1 cellular context compared by ENCODE assay signal in the genomic region with DNA sequence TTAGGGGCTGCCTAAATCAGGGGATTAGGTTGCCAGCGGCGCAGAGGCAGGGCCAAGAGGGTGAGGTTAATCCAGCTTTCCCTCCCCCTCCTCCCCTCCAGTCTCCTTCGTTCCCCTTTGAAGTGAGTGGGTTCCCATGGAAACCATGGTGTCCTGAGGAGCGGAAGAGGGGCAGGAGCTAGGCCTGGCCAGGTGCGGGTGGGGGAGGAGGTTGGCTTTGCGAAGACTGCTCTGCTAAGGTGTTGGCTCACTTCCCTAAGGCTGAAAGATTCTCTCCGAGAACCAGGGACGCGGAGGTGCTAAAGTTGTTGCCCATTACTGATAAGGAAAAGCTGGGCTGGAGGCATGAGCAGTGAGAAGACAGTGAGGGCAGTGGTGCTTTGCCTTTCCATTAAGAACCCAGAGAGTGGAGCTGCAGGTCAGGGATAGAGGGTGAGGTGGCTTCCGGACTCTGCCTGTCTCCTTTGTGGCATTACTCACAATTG.
A peak's percentile ranks its signal among the peaks of the same experiment; 100 is the strongest.
TF ChIP-seq lines count a peak whose summit lies in the region.

No MANE protein-coding gene starts in this region.

TF ChIP-seq in WTC11, 78 proteins besides CTCF, POLR2A, EP300 and RAD21 (continued from another document and continues in another):
- TF ChIP-seq, protein P1, sequence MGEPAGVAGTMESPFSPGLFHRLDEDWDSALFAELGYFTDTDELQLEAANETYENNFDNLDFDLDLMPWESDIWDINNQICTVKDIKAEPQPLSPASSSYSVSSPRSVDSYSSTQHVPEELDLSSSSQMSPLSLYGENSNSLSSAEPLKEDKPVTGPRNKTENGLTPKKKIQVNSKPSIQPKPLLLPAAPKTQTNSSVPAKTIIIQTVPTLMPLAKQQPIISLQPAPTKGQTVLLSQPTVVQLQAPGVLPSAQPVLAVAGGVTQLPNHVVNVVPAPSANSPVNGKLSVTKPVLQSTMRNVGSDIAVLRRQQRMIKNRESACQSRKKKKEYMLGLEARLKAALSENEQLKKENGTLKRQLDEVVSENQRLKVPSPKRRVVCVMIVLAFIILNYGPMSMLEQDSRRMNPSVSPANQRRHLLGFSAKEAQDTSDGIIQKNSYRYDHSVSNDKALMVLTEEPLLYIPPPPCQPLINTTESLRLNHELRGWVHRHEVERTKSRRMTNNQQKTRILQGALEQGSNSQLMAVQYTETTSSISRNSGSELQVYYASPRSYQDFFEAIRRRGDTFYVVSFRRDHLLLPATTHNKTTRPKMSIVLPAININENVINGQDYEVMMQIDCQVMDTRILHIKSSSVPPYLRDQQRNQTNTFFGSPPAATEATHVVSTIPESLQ (CRISPR knock-in tag; IDR thresholded peaks at IDR 0.05), result no peak
- TF ChIP-seq ETV6 (CRISPR knock-in tag; IDR thresholded peaks at IDR 0.05), result peak; percentile 76; the same call in 1 of the 2 replicates
- TF ChIP-seq OVOL2 (CRISPR knock-in tag; IDR thresholded peaks at IDR 0.05; ENCODE audit: borderline replicate concordance), result no peak
- TF ChIP-seq ARID4B (CRISPR knock-in tag; IDR thresholded peaks at IDR 0.05; ENCODE audit: borderline replicate concordance), result no peak
- 0 out of 2 replicates have a peak, but pooled peaks have one; percentile 50 for TF ChIP-seq MYBL2 (CRISPR knock-in tag; IDR thresholded peaks at IDR 0.05)
- TF ChIP-seq, protein P2, sequence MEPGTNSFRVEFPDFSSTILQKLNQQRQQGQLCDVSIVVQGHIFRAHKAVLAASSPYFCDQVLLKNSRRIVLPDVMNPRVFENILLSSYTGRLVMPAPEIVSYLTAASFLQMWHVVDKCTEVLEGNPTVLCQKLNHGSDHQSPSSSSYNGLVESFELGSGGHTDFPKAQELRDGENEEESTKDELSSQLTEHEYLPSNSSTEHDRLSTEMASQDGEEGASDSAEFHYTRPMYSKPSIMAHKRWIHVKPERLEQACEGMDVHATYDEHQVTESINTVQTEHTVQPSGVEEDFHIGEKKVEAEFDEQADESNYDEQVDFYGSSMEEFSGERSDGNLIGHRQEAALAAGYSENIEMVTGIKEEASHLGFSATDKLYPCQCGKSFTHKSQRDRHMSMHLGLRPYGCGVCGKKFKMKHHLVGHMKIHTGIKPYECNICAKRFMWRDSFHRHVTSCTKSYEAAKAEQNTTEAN (CRISPR knock-in tag; IDR thresholded peaks at IDR 0.05), result no peak
- TF ChIP-seq ESRRA (CRISPR knock-in tag; IDR thresholded peaks at IDR 0.05; ENCODE audit: borderline replicate concordance), result no peak
- TF ChIP-seq SP1 (CRISPR knock-in tag; conservative IDR thresholded peaks at IDR 0.05), result peak; percentile 47; the same call in 1 of the 2 replicates
- TF ChIP-seq JAZF1 (CRISPR knock-in tag; IDR thresholded peaks at IDR 0.05), result no peak
- TF ChIP-seq IRF1 (CRISPR knock-in tag; IDR thresholded peaks at IDR 0.05), result no peak
- TF ChIP-seq, protein P3, sequence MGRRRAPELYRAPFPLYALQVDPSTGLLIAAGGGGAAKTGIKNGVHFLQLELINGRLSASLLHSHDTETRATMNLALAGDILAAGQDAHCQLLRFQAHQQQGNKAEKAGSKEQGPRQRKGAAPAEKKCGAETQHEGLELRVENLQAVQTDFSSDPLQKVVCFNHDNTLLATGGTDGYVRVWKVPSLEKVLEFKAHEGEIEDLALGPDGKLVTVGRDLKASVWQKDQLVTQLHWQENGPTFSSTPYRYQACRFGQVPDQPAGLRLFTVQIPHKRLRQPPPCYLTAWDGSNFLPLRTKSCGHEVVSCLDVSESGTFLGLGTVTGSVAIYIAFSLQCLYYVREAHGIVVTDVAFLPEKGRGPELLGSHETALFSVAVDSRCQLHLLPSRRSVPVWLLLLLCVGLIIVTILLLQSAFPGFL (CRISPR knock-in tag; IDR thresholded peaks at IDR 0.05; ENCODE audit: borderline replicate concordance), result no peak
- no peak for TF ChIP-seq ATF2 (CRISPR knock-in tag; IDR thresholded peaks at IDR 0.05; ENCODE audit: borderline replicate concordance, low read depth)
- no peak for TF ChIP-seq PRRX2 (CRISPR knock-in tag; IDR thresholded peaks at IDR 0.05)
- no peak for TF ChIP-seq FOXJ3 (CRISPR knock-in tag; IDR thresholded peaks at IDR 0.05; ENCODE audit: borderline replicate concordance)
- TF ChIP-seq AR (CRISPR knock-in tag; IDR thresholded peaks at IDR 0.05), result no peak
- 0 out of 2 replicates have a peak, but pooled peaks have one; percentile 48 for TF ChIP-seq NFE2L1 (CRISPR knock-in tag; IDR thresholded peaks at IDR 0.05)
- TF ChIP-seq FOXP4 (CRISPR knock-in tag; IDR thresholded peaks at IDR 0.05), result no peak
- TF ChIP-seq SMAD3 (CRISPR knock-in tag; IDR thresholded peaks at IDR 0.05; ENCODE audit: borderline replicate concordance), result no peak
- TF ChIP-seq, protein P4, sequence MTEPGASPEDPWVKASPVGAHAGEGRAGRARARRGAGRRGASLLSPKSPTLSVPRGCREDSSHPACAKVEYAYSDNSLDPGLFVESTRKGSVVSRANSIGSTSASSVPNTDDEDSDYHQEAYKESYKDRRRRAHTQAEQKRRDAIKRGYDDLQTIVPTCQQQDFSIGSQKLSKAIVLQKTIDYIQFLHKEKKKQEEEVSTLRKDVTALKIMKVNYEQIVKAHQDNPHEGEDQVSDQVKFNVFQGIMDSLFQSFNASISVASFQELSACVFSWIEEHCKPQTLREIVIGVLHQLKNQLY (CRISPR knock-in tag; IDR thresholded peaks at IDR 0.05), result no peak
- no peak for TF ChIP-seq NR2C2 (CRISPR knock-in tag; IDR thresholded peaks at IDR 0.05)
- TF ChIP-seq RORB (CRISPR knock-in tag; IDR thresholded peaks at IDR 0.05), result no peak
- no peak for TF ChIP-seq ZNF232 (CRISPR knock-in tag; IDR thresholded peaks at IDR 0.05)
- TF ChIP-seq ZNF219 (CRISPR knock-in tag; IDR thresholded peaks at IDR 0.05; ENCODE audit: borderline replicate concordance), result no peak
- TF ChIP-seq, protein P5, sequence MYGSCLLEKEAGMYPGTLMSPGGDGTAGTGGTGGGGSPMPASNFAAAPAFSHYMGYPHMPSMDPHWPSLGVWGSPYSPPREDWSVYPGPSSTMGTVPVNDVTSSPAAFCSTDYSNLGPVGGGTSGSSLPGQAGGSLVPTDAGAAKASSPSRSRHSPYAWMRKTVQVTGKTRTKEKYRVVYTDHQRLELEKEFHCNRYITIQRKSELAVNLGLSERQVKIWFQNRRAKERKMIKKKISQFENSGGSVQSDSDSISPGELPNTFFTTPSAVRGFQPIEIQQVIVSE (CRISPR knock-in tag; IDR thresholded peaks at IDR 0.05; ENCODE audit: borderline replicate concordance), result no peak
- TF ChIP-seq ZNF317 (CRISPR knock-in tag; IDR thresholded peaks at IDR 0.05; ENCODE audit: borderline replicate concordance, low read depth), result no peak
- TF ChIP-seq KAT7 (CRISPR knock-in tag; IDR thresholded peaks at IDR 0.05; ENCODE audit: borderline replicate concordance), result no peak
- no peak for TF ChIP-seq NFYB (CRISPR knock-in tag; conservative IDR thresholded peaks at IDR 0.05; ENCODE audit: low read depth)
- 0 out of 2 replicates have a peak, but pooled peaks have one; percentile 10 for TF ChIP-seq TP53 (CRISPR knock-in tag; IDR thresholded peaks at IDR 0.05)
- no peak for TF ChIP-seq ZNF416 (CRISPR knock-in tag; IDR thresholded peaks at IDR 0.05)
- TF ChIP-seq GABPB1 (CRISPR knock-in tag; IDR thresholded peaks at IDR 0.05), result no peak
- no peak for TF ChIP-seq E2F4 (CRISPR knock-in tag; IDR thresholded peaks at IDR 0.05; ENCODE audit: borderline replicate concordance, low read depth)
- TF ChIP-seq, protein P6, sequence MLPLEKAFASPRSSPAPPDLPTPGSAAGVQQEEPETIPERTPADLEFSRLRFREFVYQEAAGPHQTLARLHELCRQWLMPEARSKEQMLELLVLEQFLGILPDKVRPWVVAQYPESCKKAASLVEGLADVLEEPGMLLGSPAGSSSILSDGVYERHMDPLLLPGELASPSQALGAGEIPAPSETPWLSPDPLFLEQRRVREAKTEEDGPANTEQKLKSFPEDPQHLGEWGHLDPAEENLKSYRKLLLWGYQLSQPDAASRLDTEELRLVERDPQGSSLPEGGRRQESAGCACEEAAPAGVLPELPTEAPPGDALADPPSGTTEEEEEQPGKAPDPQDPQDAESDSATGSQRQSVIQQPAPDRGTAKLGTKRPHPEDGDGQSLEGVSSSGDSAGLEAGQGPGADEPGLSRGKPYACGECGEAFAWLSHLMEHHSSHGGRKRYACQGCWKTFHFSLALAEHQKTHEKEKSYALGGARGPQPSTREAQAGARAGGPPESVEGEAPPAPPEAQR (CRISPR knock-in tag; IDR thresholded peaks at IDR 0.05), result no peak
- peak; percentile 68; the same call in 1 of the 2 replicates for TF ChIP-seq ZBTB21 (CRISPR knock-in tag; IDR thresholded peaks at IDR 0.05; ENCODE audit: borderline replicate concordance)
- no peak for TF ChIP-seq JUN (CRISPR knock-in tag; IDR thresholded peaks at IDR 0.05)
- TF ChIP-seq ZNF671 (CRISPR knock-in tag; IDR thresholded peaks at IDR 0.05), result no peak
